In genomic region chr1:165841582-165842362, GRCh38 we compare ENCODE assay signal across 10 cellular contexts. TPM values are rescaled to one million over a fixed set of nuclear protein-coding genes. Genes with fewer than 3 reads are reported as not detected.
DNase-seq lines count a peak whose midpoint lies in the region; ATAC-seq and TF ChIP-seq lines count a peak whose summit lies in the region.
"Had no signal": no experiment of that assay in that cellular context is flagged by ENCODE, and none has a peak within 500 bp of the region (broad histone marks: within the 10 kb centered on the region; RNA-seq: fewer than 3 reads in every experiment).

No MANE protein-coding gene starts in this region.

- H3K9ac ChIP-seq in SK-N-SH = no peak overlapping the region

- TF ChIP-seq EP300 in SK-N-SH (IDR thresholded peaks at IDR 0.05; ENCODE audit: borderline replicate concordance in 1 of 2, low read depth in 1 of 2, low read length in 1 of 2) = no peak

- H3K27me3 ChIP-seq in SK-N-SH (ENCODE audit: insufficient read depth) = no peaks in the 10 kb centered on the region

- TF ChIP-seq RAD21 in SK-N-SH (IDR thresholded peaks at IDR 0.05; ENCODE audit: low read length) = no peak

- peaks cover 100% of the 10 kb centered on the region for H3K79me2 ChIP-seq in SK-N-SH (ENCODE audit: insufficient read depth)

- no peak overlapping the region; the same call in 1 of the 2 replicates for H3K4me2 ChIP-seq in SK-N-SH

- DNase-seq in SK-N-SH (no peak), lung microvascular endothelial cell (ENCODE audit: low read depth in 2 of 2) (peak; percentile 40 to 68), NCI-H1092 treated with DMSO at 0.1 percent for 48 hours (lab: John Stamatoyannopoulos, UW) (no peak), anterior cingulate cortex (lab: John Stamatoyannopoulos, UW) (no peak), COLO668 (lab: John Stamatoyannopoulos, UW; ENCODE audit: unreplicated experiment) (no peak)
- DNase-seq: activated gamma-delta T cell had no signal

- CTCF ChIA-PET in HEK293 (lab: Yijun Ruan, JAX) (interaction anchor here (0.6 to 1.9 kb wide), 4 partner anchors 20 to 240 kb away, joined by 3 to 6 read pairs (median 3); no protein-coding TSS in a partner anchor), SK-N-SH (lab: Yijun Ruan, JAX) (no interaction called here)

- H2AFZ ChIP-seq in SK-N-SH (ENCODE audit: low read depth) = no peak overlapping the region

- no peak overlapping the region for H3K4me3 ChIP-seq in HEK293 (ENCODE audit: low read depth, low read length)
- no peak overlapping the region for H3K4me3 ChIP-seq in SK-N-SH (ENCODE audit: low read depth in 2 of 2, low read length in 1 of 2)
- H3K4me3 ChIP-seq: skin epidermis had no signal

- ATAC-seq in GM18498 (IDR thresholded peaks at IDR 0.05; ENCODE audit: unreplicated experiment) (peak; percentile 36), GM19023 (IDR thresholded peaks at IDR 0.05; ENCODE audit: unreplicated experiment) (no peak)

- TF ChIP-seq CTCF in HEK293 (tag by site-specific recombination; IDR thresholded peaks at IDR 0.05) = no peak
- no peak for TF ChIP-seq CTCF in SK-N-SH (IDR thresholded peaks at IDR 0.05)

- peaks cover 41% of the 10 kb centered on the region for H4K20me1 ChIP-seq in SK-N-SH (ENCODE audit: insufficient read depth)

- H3K9me3 ChIP-seq in HEK293 (ENCODE audit: control insufficient read depth, insufficient read depth, low read depth, low read length) = no peaks in the 10 kb centered on the region
- H3K9me3 ChIP-seq in SK-N-SH = no peaks in the 10 kb centered on the region

- peaks cover 11% of the 10 kb centered on the region for H3K4me1 ChIP-seq in HEK293 (ENCODE audit: control insufficient read depth, insufficient read depth, low read length)
- H3K4me1 ChIP-seq in SK-N-SH (ENCODE audit: control insufficient read depth in 1 of 2, insufficient read depth in 2 of 2, low read depth in 1 of 2, low read length in 1 of 2) = peaks cover 11 to 17% of the 10 kb centered on the region in 2 experiments; a peak in 3 of 4 replicates

- H3K9me2 ChIP-seq in SK-N-SH = no peaks in the 10 kb centered on the region

- POLR2A ChIA-PET in HEK293 (lab: Yijun Ruan, JAX) (interaction anchor here (0.7 to 1.1 kb wide), 3 partner anchors 13 to 143 kb away, joined by 3 to 4 read pairs (median 3); partner anchors contain the start of genes ALDH9A1 and TMCO1), SK-N-SH (lab: Yijun Ruan, JAX) (no interaction called here)

- no peaks in the 10 kb centered on the region; a peak in 1 of 3 replicates for H3K36me3 ChIP-seq in HEK293 (ENCODE audit: control insufficient read depth in 2 of 2, insufficient read depth in 1 of 2, low read length in 2 of 2)
- no peaks in the 10 kb centered on the region for H3K36me3 ChIP-seq in SK-N-SH (replicated peaks in 1 of 2; ENCODE audit: control insufficient read depth in 1 of 2, insufficient read depth in 2 of 2, low read length in 1 of 2)

- H3K27ac ChIP-seq in HEK293 (ENCODE audit: extremely low read depth, low read depth, low read length) (no peak overlapping the region), SK-N-SH (ENCODE audit: low read depth in 2 of 2, low read length in 1 of 2) (no peak overlapping the region)

- H3F3A ChIP-seq in SK-N-SH (replicated peaks; ENCODE audit: insufficient read depth) = no peaks in the 10 kb centered on the region

- 81% methylated on average over 5 of the region's 5 CpGs for WGBS in SK-N-SH (ENCODE audit: low lambda C conversion rate)

TF ChIP-seq in HEK293, 187 proteins besides CTCF, POLR2A, EP300 and RAD21:
- peak; percentile 74; the same call in 1 of the 2 replicates for TF ChIP-seq TRIM28 (IDR thresholded peaks at IDR 0.05; ENCODE audit: borderline replicate concordance, low read length)
- peak; percentile 73 for TF ChIP-seq PRDM1 (tag by site-specific recombination; IDR thresholded peaks at IDR 0.05)
- peak; percentile 27; the same call in 1 of the 2 replicates for TF ChIP-seq WT1 (tag by site-specific recombination; IDR thresholded peaks at IDR 0.05)
- TF ChIP-seq ZNF623 (tag by site-specific recombination; IDR thresholded peaks at IDR 0.05) = no peak
- TF ChIP-seq ZNF19 (tag by site-specific recombination; IDR thresholded peaks at IDR 0.05; ENCODE audit: low read depth) = no peak
- TF ChIP-seq ZNF513 (tag by site-specific recombination; IDR thresholded peaks at IDR 0.05) = no peak
- TF ChIP-seq ZXDB (tag by site-specific recombination; IDR thresholded peaks at IDR 0.05) = no peak
- no peak for TF ChIP-seq ZNF202 (tag by site-specific recombination; IDR thresholded peaks at IDR 0.05; ENCODE audit: borderline replicate concordance)

TF ChIP-seq in SK-N-SH, 30 proteins besides CTCF, POLR2A, EP300 and RAD21:
- TF ChIP-seq SMC3 (IDR thresholded peaks at IDR 0.05; ENCODE audit: low read depth, low read length) (no peak), CHD2 (IDR thresholded peaks at IDR 0.05; ENCODE audit: low read length, partially characterized antibody) (no peak), USF2 (IDR thresholded peaks at IDR 0.05; ENCODE audit: borderline replicate concordance, low read depth, low read length) (no peak), ZBTB33 (IDR thresholded peaks at IDR 0.05; ENCODE audit: borderline replicate concordance, low read depth) (no peak), PBX3 (IDR thresholded peaks at IDR 0.05) (0 out of 2 replicates have a peak, but pooled peaks have one; percentile 8), ELF1 (IDR thresholded peaks at IDR 0.05) (no peak), RCOR1 (IDR thresholded peaks at IDR 0.05; ENCODE audit: low read length) (no peak), USF1 (IDR thresholded peaks at IDR 0.05; ENCODE audit: borderline replicate concordance, low read depth) (no peak)

RNA-seq across cellular contexts. Expression of gene UCK2, which starts 14.4 kb away (rescaled TPM):
- 50.1 and 53.7 TPM in 2 replicates for polyA plus RNA-seq in SK-N-SH (2012; rRNA removed)
- 40.5 and 49.8 TPM in 2 replicates for polyA plus RNA-seq in SK-N-SH (2012; cell fraction: cytosol; rRNA removed)
- 41.0 and 41.1 TPM in 2 replicates for polyA plus RNA-seq in SK-N-SH (2012; cell fraction: nucleus; rRNA removed)
- total RNA-seq in lung microvascular endothelial cell = 50.8 and 53.4 TPM in 2 replicates

Comparison
In these comparisons a context has a peak if more than half of its experiments do, and no peak if none do; other contexts are left out.
1. DNase-seq: peak in lung microvascular endothelial cell (2 of 2); none in SK-N-SH (single experiment), NCI-H1092 treated with DMSO at 0.1 percent for 48 hours (single experiment), anterior cingulate cortex (0 of 58) and COLO668 (single experiment).